Comparison of ENCODE assay signal across 21 cellular contexts in genomic region chrX:40282901-40283674, GRCh38.
DNase-seq lines count a peak whose midpoint lies in the region; ATAC-seq and TF ChIP-seq lines count a peak whose summit lies in the region.
"Had no signal": no experiment of that assay in that cellular context is flagged by ENCODE, and none has a peak within 500 bp of the region (broad histone marks: within the 10 kb centered on the region; RNA-seq: fewer than 3 reads in every experiment).

No MANE protein-coding gene starts in this region.

- no peaks in the 10 kb centered on the region for H3K36me3 Mint-ChIP-seq in nephron (ENCODE audit: low read depth)
- H3K36me3 Mint-ChIP-seq: CD4-positive, CD25-positive, alpha-beta regulatory T cell had no signal

- no peak overlapping the region for H3K4me3 Mint-ChIP-seq in nephron
- H3K4me3 Mint-ChIP-seq: CD4-positive, CD25-positive, alpha-beta regulatory T cell had no signal

- no peaks in the 10 kb centered on the region for H3K27me3 ChIP-seq in right atrium auricular region

- intact Hi-C loops in left ventricle myocardium superior (cut with micrococcal nuclease): no loop called here

- no peaks in the 10 kb centered on the region for H3K4me1 ChIP-seq in right atrium auricular region

- H3K27me3 Mint-ChIP-seq in nephron (ENCODE audit: low read depth): peaks cover 11% of the 10 kb centered on the region
- H3K27me3 Mint-ChIP-seq: CD4-positive, CD25-positive, alpha-beta regulatory T cell had no signal

- no peaks in the 10 kb centered on the region for H3K36me3 ChIP-seq in right atrium auricular region

- ATAC-seq in left ventricle myocardium superior: peak; percentile 58
- ATAC-seq: HCT116, K562 had no signal

- H3K9me3 ChIP-seq in right atrium auricular region: peaks cover 0 to 10% of the 10 kb centered on the region in 2 donors

- peak overlapping the region; percentile 46 to 88 (median 83) for H3K27ac Mint-ChIP-seq in nephron
- H3K27ac Mint-ChIP-seq: CD4-positive, CD25-positive, alpha-beta regulatory T cell had no signal

- H3K4me3 ChIP-seq in right atrium auricular region: no peak overlapping the region
- H3K4me3 ChIP-seq: K562 had no signal

- TF ChIP-seq CTCF in right atrium auricular region (IDR thresholded peaks at IDR 0.05) (no peak), nephron (IDR thresholded peaks at IDR 0.05; ENCODE audit: unreplicated experiment in 3 of 3) (no peak)

- DNase-seq in left ventricle myocardium superior (no peak), right atrium auricular region (ENCODE audit: low spot score) (no peak), astrocyte of the hippocampus (ENCODE audit: low read depth, low spot score) (peak; percentile 64), DMS153 (lab: John Stamatoyannopoulos, UW) (no peak), COLO829 (ENCODE audit: low spot score) (no peak)
- DNase-seq in central memory CD4-positive, alpha-beta T cell: no peak
- DNase-seq in stimulated activated CD4-positive, alpha-beta T cell treated with anti-CD3 and anti-CD28 coated beads, Interleukin-1b, Interleukin-23, amount 100 ng/mL, for 48 hours: no peak
- DNase-seq: 8988T; Calu3; CD4-positive, CD25-positive, alpha-beta regulatory T cell; DMS79; NCI-H1092; NCI-H1694; NCI-H2107; NCI-H345; NCI-H69; NK-92 treated with Interleukin-12 subunit alpha and Interleukin-12 subunit beta, amount 100 ng/mL, for 24 hours had no signal

- peaks cover 19% of the 10 kb centered on the region for H3K4me1 Mint-ChIP-seq in nephron

- peaks cover 16% of the 10 kb centered on the region for H3K9me3 Mint-ChIP-seq in nephron

- H3K27ac ChIP-seq in right atrium auricular region: no peak overlapping the region
- H3K27ac ChIP-seq: HL-60 had no signal
